7 cellular contexts compared by ENCODE assay signal in genomic region chr9:34638138-34638445, GRCh38. TPM values are rescaled to one million over a fixed set of nuclear protein-coding genes. Genes with fewer than 3 reads are reported as not detected.
A peak's percentile ranks its signal among the peaks of the same experiment; 100 is the strongest.
DNase-seq lines count a peak whose midpoint lies in the region; ATAC-seq and TF ChIP-seq lines count a peak whose summit lies in the region.

No MANE protein-coding gene starts in this region.

- H3K4me1 Mint-ChIP-seq in activated T-helper 17 cell treated with anti-CD3 and anti-CD28 coated beads, Interleukin-2, amount 50 U/mL, for 72 hours: peaks cover 17% of the 10 kb centered on the region
- peaks cover 26 to 41% of the 10 kb centered on the region in 2 donors for H3K4me1 Mint-ChIP-seq in stimulated activated naive B cell treated with anti-CD40 and anti-IgM and Interleukin-4, amounts not matched to agents 10 μg/mL and 1 μg/mL and 100 μg/mL, for 72 hours

- peaks cover 32% of the 10 kb centered on the region for H3K36me3 Mint-ChIP-seq in activated T-helper 17 cell treated with anti-CD3 and anti-CD28 coated beads, Interleukin-2, amount 50 U/mL, for 72 hours (ENCODE audit: low read depth)
- peaks cover 10 to 26% of the 10 kb centered on the region in 2 donors for H3K36me3 Mint-ChIP-seq in stimulated activated naive B cell treated with anti-CD40 and anti-IgM and Interleukin-4, amounts not matched to agents 10 μg/mL and 1 μg/mL and 100 μg/mL, for 72 hours

- H3K4me3 Mint-ChIP-seq in activated T-helper 17 cell treated with anti-CD3 and anti-CD28 coated beads, Interleukin-2, amount 50 U/mL, for 72 hours: peak overlapping the region; percentile 92
- peak overlapping the region; percentile 88 to 93 for H3K4me3 Mint-ChIP-seq in stimulated activated naive B cell treated with anti-CD40 and anti-IgM and Interleukin-4, amounts not matched to agents 10 μg/mL and 1 μg/mL and 100 μg/mL, for 72 hours

- peaks cover 10% of the 10 kb centered on the region for H3K27me3 ChIP-seq in iPS-15b (ENCODE audit: control insufficient read depth, insufficient read depth, low read length)

- no peak for ATAC-seq in activated T-helper 17 cell treated with anti-CD3 and anti-CD28 coated beads, Interleukin-2, amount 50 U/mL, for 72 hours (replicated peaks)
- no peak for ATAC-seq in stimulated activated naive B cell treated with anti-CD40 and anti-IgM and Interleukin-4, amounts not matched to agents 10 μg/mL and 1 μg/mL and 100 μg/mL, for 72 hours (replicated peaks)
- ATAC-seq in HG03439 (IDR thresholded peaks at IDR 0.05; ENCODE audit: unreplicated experiment) (no peak), GM19324 (IDR thresholded peaks at IDR 0.05; ENCODE audit: low FRiP score, unreplicated experiment) (no peak)

- peaks cover 8% of the 10 kb centered on the region for H3K4me1 ChIP-seq in iPS-15b (ENCODE audit: control insufficient read depth, insufficient read depth, low read length)

- no peaks in the 10 kb centered on the region for H3K27me3 Mint-ChIP-seq in activated T-helper 17 cell treated with anti-CD3 and anti-CD28 coated beads, Interleukin-2, amount 50 U/mL, for 72 hours
- H3K27me3 Mint-ChIP-seq in stimulated activated naive B cell treated with anti-CD40 and anti-IgM and Interleukin-4, amounts not matched to agents 10 μg/mL and 1 μg/mL and 100 μg/mL, for 72 hours: no peaks in the 10 kb centered on the region

- no peak for TF ChIP-seq CTCF in HFF-Myc (IDR thresholded peaks at IDR 0.05; ENCODE audit: low read depth, low read length, missing control alignments)

- no peak for DNase-seq in HFF-Myc (ENCODE audit: extremely low read depth, low read depth)
- DNase-seq in stimulated activated naive B cell treated with anti-CD40 and anti-IgM and Interleukin-4, amounts not matched to agents 10 μg/mL and 1 μg/mL and 100 μg/mL, for 72 hours: no peak
- no peak for DNase-seq in effector CD8-positive, alpha-beta T cell (lab: John Stamatoyannopoulos, UW)

- peak overlapping the region; percentile 98 for H3K27ac Mint-ChIP-seq in activated T-helper 17 cell treated with anti-CD3 and anti-CD28 coated beads, Interleukin-2, amount 50 U/mL, for 72 hours
- peak overlapping the region; percentile 95 for H3K27ac Mint-ChIP-seq in stimulated activated naive B cell treated with anti-CD40 and anti-IgM and Interleukin-4, amounts not matched to agents 10 μg/mL and 1 μg/mL and 100 μg/mL, for 72 hours

- peak overlapping the region; percentile 26 for H3K9ac ChIP-seq in iPS-15b (ENCODE audit: low read depth, low read length)

- H3K9me3 ChIP-seq in iPS-15b (ENCODE audit: control insufficient read depth, insufficient read depth, low read length): no peaks in the 10 kb centered on the region

- peaks cover 7% of the 10 kb centered on the region for H3K36me3 ChIP-seq in iPS-15b (ENCODE audit: control insufficient read depth, insufficient read depth, low read length)

- H3K9me3 Mint-ChIP-seq in activated T-helper 17 cell treated with anti-CD3 and anti-CD28 coated beads, Interleukin-2, amount 50 U/mL, for 72 hours: no peaks in the 10 kb centered on the region
- H3K9me3 Mint-ChIP-seq in stimulated activated naive B cell treated with anti-CD40 and anti-IgM and Interleukin-4, amounts not matched to agents 10 μg/mL and 1 μg/mL and 100 μg/mL, for 72 hours: no peaks in the 10 kb centered on the region

- peak overlapping the region; percentile 93 for H3K4me3 ChIP-seq in HFF-Myc (replicated peaks; ENCODE audit: low read depth, low read length)
- H3K4me3 ChIP-seq in iPS-15b (ENCODE audit: low read depth, low read length): peak overlapping the region; percentile 80

RNA-seq across cellular contexts. Expression of gene SIGMAR1, which starts 0.5 kb away (rescaled TPM):
- total RNA-seq in activated T-helper 17 cell treated with anti-CD3 and anti-CD28 coated beads, Interleukin-2, amount 50 U/mL, for 72 hours: 10 to 100 TPM; 42.6 to 75.3 TPM

RNA-seq across cellular contexts. Expression of gene GALT, which starts 8.4 kb away (rescaled TPM):
- total RNA-seq in activated T-helper 17 cell treated with anti-CD3 and anti-CD28 coated beads, Interleukin-2, amount 50 U/mL, for 72 hours: 10 to 100 TPM; 48.3 to 66.7 TPM

RNA-seq across cellular contexts. Expression of gene ARID3C, which starts 9.2 kb away (rescaled TPM):
- under 1 TPM; 0.17 to 0.42 TPM for total RNA-seq in activated T-helper 17 cell treated with anti-CD3 and anti-CD28 coated beads, Interleukin-2, amount 50 U/mL, for 72 hours

RNA-seq across cellular contexts. Expression of gene IL11RA, which starts 13.9 kb away (rescaled TPM):
- 10 to 100 TPM; 30.4 to 48.9 TPM for total RNA-seq in activated T-helper 17 cell treated with anti-CD3 and anti-CD28 coated beads, Interleukin-2, amount 50 U/mL, for 72 hours

RNA-seq across cellular contexts. Expression of gene DCTN3, which starts 17.8 kb away (rescaled TPM):
- 10 to 100 TPM; 78.4 to 96.4 TPM for total RNA-seq in activated T-helper 17 cell treated with anti-CD3 and anti-CD28 coated beads, Interleukin-2, amount 50 U/mL, for 72 hours
